In genomic region chr7:87420173-87420572, GRCh38 we compare ENCODE assay signal across 1 cellular context.
TF ChIP-seq lines count a peak whose summit lies in the region.

No MANE protein-coding gene starts in this region.

TF ChIP-seq in K562, 482 proteins besides CTCF, POLR2A, EP300 and RAD21:
- TF ChIP-seq POLR3G (IDR thresholded peaks at IDR 0.05; ENCODE audit: extremely low read depth, insufficient read length, insufficient replicate concordance) (no peak), ZNF316 (IDR thresholded peaks at IDR 0.05) (no peak), SMARCB1 (IDR thresholded peaks at IDR 0.05; ENCODE audit: insufficient read length, low read depth) (no peak), POLR2H (tag; IDR thresholded peaks at IDR 0.05; ENCODE audit: low read depth) (no peak), CHD4 (IDR thresholded peaks at IDR 0.05; ENCODE audit: insufficient read depth, insufficient replicate concordance, low read depth, low read length, poor library complexity, severe bottlenecking) (no peak), SUPT5H (IDR thresholded peaks at IDR 0.05) (no peak), ZNF449 (CRISPR knock-in tag; IDR thresholded peaks at IDR 0.05) (no peak), SMARCA4 (IDR thresholded peaks at IDR 0.05) (no peak), ZNF766 (CRISPR knock-in tag; conservative IDR thresholded peaks at IDR 0.05) (no peak), NCOA2 (IDR thresholded peaks at IDR 0.05; ENCODE audit: partially characterized antibody in 2 of 2) (no peak), ZNF717 (CRISPR knock-in tag; IDR thresholded peaks at IDR 0.05) (no peak), JUN (IDR thresholded peaks at IDR 0.05; ENCODE audit: borderline replicate concordance, low read depth, low read length) (no peak), JUN (CRISPR knock-in tag; IDR thresholded peaks at IDR 0.05; ENCODE audit: borderline replicate concordance) (no peak), ZNF740 (CRISPR knock-in tag; IDR thresholded peaks at IDR 0.05) (no peak), ZNF740 (tag; IDR thresholded peaks at IDR 0.05) (no peak), ID3 (CRISPR knock-in tag; IDR thresholded peaks at IDR 0.05) (no peak), ID3 (tag; IDR thresholded peaks at IDR 0.05) (no peak), CC2D1A (IDR thresholded peaks at IDR 0.05) (no peak), ZFX (CRISPR knock-in tag; IDR thresholded peaks at IDR 0.05) (no peak), NCOA4 (IDR thresholded peaks at IDR 0.05; ENCODE audit: partially characterized antibody) (no peak), ZNF277 (CRISPR knock-in tag; IDR thresholded peaks at IDR 0.05; ENCODE audit: borderline replicate concordance) (no peak), BRF1 (IDR thresholded peaks at IDR 0.05; ENCODE audit: borderline replicate concordance, extremely low read depth, insufficient read length) (no peak), RNF2 (IDR thresholded peaks at IDR 0.05) (no peak)
